ENCODE assay signal across 9 cellular contexts in the genomic region with DNA sequence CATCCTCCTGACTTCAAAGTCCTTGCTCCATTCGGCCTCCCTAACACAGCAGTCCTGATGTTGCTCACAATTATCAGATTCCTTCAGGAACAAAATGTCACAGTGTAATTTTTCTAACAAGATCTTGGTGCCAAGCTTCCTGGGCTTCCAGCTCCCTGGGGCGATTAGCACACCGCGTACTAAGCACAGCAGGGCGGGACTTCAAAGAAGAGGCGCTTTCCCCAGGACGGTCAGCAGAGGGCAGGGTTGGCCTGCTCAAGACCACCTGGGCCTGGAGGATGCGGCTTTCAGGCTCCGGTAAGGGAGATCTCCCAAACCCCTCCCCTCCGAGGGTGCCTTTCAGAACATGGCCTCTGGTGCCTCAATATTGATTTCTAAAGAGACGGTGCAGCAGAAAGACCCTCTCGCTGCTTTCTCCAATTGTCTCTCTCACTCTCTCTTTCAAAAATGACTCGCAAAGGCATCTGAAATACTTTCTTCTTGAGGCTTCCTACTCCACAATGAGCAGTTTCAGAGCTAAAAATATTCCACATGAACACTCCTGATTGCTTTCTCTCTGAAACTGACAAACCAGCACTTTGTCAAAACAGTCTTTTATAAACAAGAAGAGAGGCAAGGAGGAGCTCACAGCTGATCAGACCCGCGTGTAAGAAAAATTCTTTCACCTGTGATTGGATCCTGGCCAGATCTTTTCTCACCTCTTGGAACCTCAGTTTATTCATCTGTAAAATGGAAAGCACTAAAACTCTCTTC.
A peak's percentile ranks its signal among the peaks of the same experiment; 100 is the strongest.
DNase-seq lines count a peak whose midpoint lies in the region; ATAC-seq and TF ChIP-seq lines count a peak whose summit lies in the region.
"Had no signal": no experiment of that assay in that cellular context is flagged by ENCODE, and none has a peak within 500 bp of the region (broad histone marks: within the 10 kb centered on the region; RNA-seq: fewer than 3 reads in every experiment).

No MANE protein-coding gene starts in this region.

- peak; percentile 71 for ATAC-seq in activated naive CD8-positive, alpha-beta T cell treated with anti-CD3 and anti-CD28 coated beads, Interleukin-2, amount 10 ng/mL, durations not matched to agents 7 days and 5 days (ENCODE audit: low read depth)
- ATAC-seq in left cardiac atrium: peak; percentile 96 to 97
- ATAC-seq in psoas muscle: peak; percentile 97 to 98 (median 98)

- H3K4me1 ChIP-seq in psoas muscle: no peaks in the 10 kb centered on the region

- intact Hi-C loops in left cardiac atrium (cut with DNase I): loop anchor here (5.0 to 10.0 kb wide), 6 partner anchors 141 to 879 kb away; a partner anchor contains a TSS
- intact Hi-C loops in psoas muscle (cut with DNase I): loop anchor here (2.0 to 5.0 kb wide), 7 partner anchors 79 to 879 kb away; a partner anchor contains a TSS

- H3K27me3 Mint-ChIP-seq in activated naive CD8-positive, alpha-beta T cell treated with anti-CD3 and anti-CD28 coated beads, Interleukin-2, amount 10 ng/mL, durations not matched to agents 7 days and 5 days: peaks cover 4% of the 10 kb centered on the region

- H3K4me3 ChIP-seq in H7 (ENCODE audit: insufficient read depth, low read depth, low read length) (no peak overlapping the region), psoas muscle (peak overlapping the region; percentile 13)

- H3K9me3 Mint-ChIP-seq in activated naive CD8-positive, alpha-beta T cell treated with anti-CD3 and anti-CD28 coated beads, Interleukin-2, amount 10 ng/mL, durations not matched to agents 7 days and 5 days: no peaks in the 10 kb centered on the region
- H3K9me3 Mint-ChIP-seq: naive B cell had no signal

- POLR2A ChIA-PET in activated naive CD8-positive, alpha-beta T cell treated with anti-CD3 and anti-CD28 coated beads, Interleukin-2, amount 10 ng/mL, durations not matched to agents 7 days and 5 days (lab: Charles Lee): no interaction called here

- no peaks in the 10 kb centered on the region for H3K36me3 Mint-ChIP-seq in activated naive CD8-positive, alpha-beta T cell treated with anti-CD3 and anti-CD28 coated beads, Interleukin-2, amount 10 ng/mL, durations not matched to agents 7 days and 5 days
- H3K36me3 Mint-ChIP-seq: naive B cell had no signal

- no peak overlapping the region for H3K27ac ChIP-seq in psoas muscle

- H3K9me3 ChIP-seq in psoas muscle: no peaks in the 10 kb centered on the region

- H3K4me3 Mint-ChIP-seq in activated naive CD8-positive, alpha-beta T cell treated with anti-CD3 and anti-CD28 coated beads, Interleukin-2, amount 10 ng/mL, durations not matched to agents 7 days and 5 days: no peak overlapping the region
- H3K4me3 Mint-ChIP-seq: naive B cell had no signal

- H3K27ac Mint-ChIP-seq in activated naive CD8-positive, alpha-beta T cell treated with anti-CD3 and anti-CD28 coated beads, Interleukin-2, amount 10 ng/mL, durations not matched to agents 7 days and 5 days: no peak overlapping the region
- H3K27ac Mint-ChIP-seq: naive B cell had no signal

- H3K27me3 ChIP-seq in H7 (ENCODE audit: control insufficient read depth, insufficient read depth, low read length) (peaks cover 12% of the 10 kb centered on the region), psoas muscle (ENCODE audit: insufficient read depth in 3 of 3, low read length in 2 of 3) (no peaks in the 10 kb centered on the region)

- TF ChIP-seq CTCF in GM12873 (IDR thresholded peaks at IDR 0.05; ENCODE audit: insufficient read depth, low read depth, low read length, missing control alignments) (peak; percentile 86), psoas muscle (IDR thresholded peaks at IDR 0.05) (peak; percentile 90)

- WGBS in psoas muscle, 3 donors: 15 to 22% (median 17%) methylated on average over 15 of the region's 15 CpGs

- H3K4me1 Mint-ChIP-seq in activated naive CD8-positive, alpha-beta T cell treated with anti-CD3 and anti-CD28 coated beads, Interleukin-2, amount 10 ng/mL, durations not matched to agents 7 days and 5 days: peaks cover 2% of the 10 kb centered on the region

- DNase-seq in H7: peak; percentile 76
- peak; percentile 88 to 89 for DNase-seq in Kasumi-1 (lab: John Stamatoyannopoulos, UW)
- DNase-seq in activated naive CD8-positive, alpha-beta T cell treated with anti-CD3 and anti-CD28 coated beads, Interleukin-2, amount 10 ng/mL, durations not matched to agents 7 days and 5 days: peak; percentile 59
- peak; percentile 87 for DNase-seq in left cardiac atrium
- DNase-seq in psoas muscle: peak; percentile 82 to 93
- DNase-seq in cerebellar nuclear complex (lab: John Stamatoyannopoulos, UW): no peak
- DNase-seq: naive B cell had no signal

- H3K36me3 ChIP-seq in H7 (replicated peaks; ENCODE audit: control insufficient read depth, insufficient read depth, low read length): no peaks in the 10 kb centered on the region
- H3K36me3 ChIP-seq in psoas muscle (ENCODE audit: insufficient read depth in 1 of 2, low read depth in 1 of 2): peaks cover 13 to 56% of the 10 kb centered on the region in 2 donors

TF ChIP-seq in PFSK-1, 5 proteins besides CTCF, POLR2A, EP300 and RAD21:
- TF ChIP-seq, protein P1, sequence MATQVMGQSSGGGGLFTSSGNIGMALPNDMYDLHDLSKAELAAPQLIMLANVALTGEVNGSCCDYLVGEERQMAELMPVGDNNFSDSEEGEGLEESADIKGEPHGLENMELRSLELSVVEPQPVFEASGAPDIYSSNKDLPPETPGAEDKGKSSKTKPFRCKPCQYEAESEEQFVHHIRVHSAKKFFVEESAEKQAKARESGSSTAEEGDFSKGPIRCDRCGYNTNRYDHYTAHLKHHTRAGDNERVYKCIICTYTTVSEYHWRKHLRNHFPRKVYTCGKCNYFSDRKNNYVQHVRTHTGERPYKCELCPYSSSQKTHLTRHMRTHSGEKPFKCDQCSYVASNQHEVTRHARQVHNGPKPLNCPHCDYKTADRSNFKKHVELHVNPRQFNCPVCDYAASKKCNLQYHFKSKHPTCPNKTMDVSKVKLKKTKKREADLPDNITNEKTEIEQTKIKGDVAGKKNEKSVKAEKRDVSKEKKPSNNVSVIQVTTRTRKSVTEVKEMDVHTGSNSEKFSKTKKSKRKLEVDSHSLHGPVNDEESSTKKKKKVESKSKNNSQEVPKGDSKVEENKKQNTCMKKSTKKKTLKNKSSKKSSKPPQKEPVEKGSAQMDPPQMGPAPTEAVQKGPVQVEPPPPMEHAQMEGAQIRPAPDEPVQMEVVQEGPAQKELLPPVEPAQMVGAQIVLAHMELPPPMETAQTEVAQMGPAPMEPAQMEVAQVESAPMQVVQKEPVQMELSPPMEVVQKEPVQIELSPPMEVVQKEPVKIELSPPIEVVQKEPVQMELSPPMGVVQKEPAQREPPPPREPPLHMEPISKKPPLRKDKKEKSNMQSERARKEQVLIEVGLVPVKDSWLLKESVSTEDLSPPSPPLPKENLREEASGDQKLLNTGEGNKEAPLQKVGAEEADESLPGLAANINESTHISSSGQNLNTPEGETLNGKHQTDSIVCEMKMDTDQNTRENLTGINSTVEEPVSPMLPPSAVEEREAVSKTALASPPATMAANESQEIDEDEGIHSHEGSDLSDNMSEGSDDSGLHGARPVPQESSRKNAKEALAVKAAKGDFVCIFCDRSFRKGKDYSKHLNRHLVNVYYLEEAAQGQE (IDR thresholded peaks at IDR 0.05; ENCODE audit: insufficient read depth in 1 of 2, low read depth in 2 of 2, low read length in 2 of 2): no peak
- TF ChIP-seq SIN3A (IDR thresholded peaks at IDR 0.05; ENCODE audit: borderline replicate concordance, insufficient read depth, low read length): no peak
- TF ChIP-seq TAF1 (IDR thresholded peaks at IDR 0.05; ENCODE audit: borderline replicate concordance, insufficient read depth, low read length): no peak
- no peak for TF ChIP-seq POLR2AphosphoS5 (IDR thresholded peaks at IDR 0.05; ENCODE audit: low read depth, low read length)
- peak; percentile 46 for TF ChIP-seq FOXP2 (optimal IDR thresholded peaks at IDR 0.05; ENCODE audit: borderline replicate concordance, extremely low read depth, extremely low read length, insufficient read depth)

Comparison
In these comparisons a context has a peak if more than half of its experiments do, and no peak if none do; other contexts are left out.
1. DNase-seq: peak in H7 (single experiment), Kasumi-1 (2 of 2), activated naive CD8-positive, alpha-beta T cell treated with anti-CD3 and anti-CD28 coated beads, Interleukin-2, amount 10 ng/mL, durations not matched to agents 7 days and 5 days (single experiment), left cardiac atrium (single experiment) and psoas muscle (2 of 2); none in cerebellar nuclear complex (0 of 2).
2. Peak in every context shown above with its lines, with median percentiles within 50 percentile points of each other: ATAC-seq.